Comparison of ENCODE assay signal across 23 cellular contexts in genomic region chr14:69943084-69943797, GRCh38.
DNase-seq lines count a peak whose midpoint lies in the region; ATAC-seq and TF ChIP-seq lines count a peak whose summit lies in the region.
"Had no signal": no experiment of that assay in that cellular context is flagged by ENCODE, and none has a peak within 500 bp of the region (broad histone marks: within the 10 kb centered on the region; RNA-seq: fewer than 3 reads in every experiment).

No MANE protein-coding gene starts in this region.

- H3K4me2 ChIP-seq in hepatocyte: peak overlapping the region; percentile 15

- no peak overlapping the region for H3K27ac Mint-ChIP-seq in neural crest cell (ENCODE audit: unreplicated experiment)
- H3K27ac Mint-ChIP-seq: activated naive CD4-positive, alpha-beta T cell treated with anti-CD3 and anti-CD28 coated beads for 36 hours had no signal

- peaks cover 73% of the 10 kb centered on the region for H3K4me1 Mint-ChIP-seq in neural crest cell
- H3K4me1 Mint-ChIP-seq: CD8-positive, alpha-beta memory T cell had no signal

- H3K27ac ChIP-seq in hepatocyte: peak overlapping the region; percentile 70
- H3K27ac ChIP-seq: HL-60, Peyer's patch, tibial nerve had no signal

- DNase-seq in COLO668 (lab: John Stamatoyannopoulos, UW; ENCODE audit: unreplicated experiment) (peak; percentile 40), NCI-H69 (lab: John Stamatoyannopoulos, UW) (peak; percentile 37), hepatocyte (ENCODE audit: low spot score) (peak; percentile 25), neural crest cell (ENCODE audit: low read depth, low spot score) (no peak)
- no peak for DNase-seq in activated CD4-positive, alpha-beta T cell treated with anti-CD3 and anti-CD28 coated beads for 4 hours
- DNase-seq: ACHN; activated CD4-positive, alpha-beta T cell treated with anti-CD3 and anti-CD28 coated beads, Interleukin-2, amount 50 U/mL, for 48 hours; activated naive CD4-positive, alpha-beta T cell treated with anti-CD3 and anti-CD28 coated beads for 36 hours; BE2C; CD8-positive, alpha-beta memory T cell; effector memory CD4-positive, alpha-beta T cell; GF-D8; kidney; NCI-H187 treated with DMSO at 0.1 percent for 48 hours; Peyer's patch; SIG-M5; T-helper 1 cell had no signal

- H3K4me3 Mint-ChIP-seq in neural crest cell: peak overlapping the region; percentile 38
- H3K4me3 Mint-ChIP-seq: activated naive CD4-positive, alpha-beta T cell treated with anti-CD3 and anti-CD28 coated beads for 36 hours; CD8-positive, alpha-beta memory T cell had no signal

- no peaks in the 10 kb centered on the region for H3K27me3 ChIP-seq in hepatocyte
- H3K27me3 ChIP-seq: Peyer's patch, tibial nerve had no signal

- no peak for TF ChIP-seq CTCF in hepatocyte (IDR thresholded peaks at IDR 0.05; ENCODE audit: poor library complexity)
- no peak for TF ChIP-seq CTCF in neural crest cell (conservative IDR thresholded peaks at IDR 0.05)

- H3K79me2 ChIP-seq in hepatocyte: no peaks in the 10 kb centered on the region

- H2AFZ ChIP-seq in hepatocyte: no peak overlapping the region

- H3K36me3 Mint-ChIP-seq in neural crest cell (ENCODE audit: low read depth): peaks cover 39% of the 10 kb centered on the region
- H3K36me3 Mint-ChIP-seq: CD8-positive, alpha-beta memory T cell had no signal

- H3K4me3 ChIP-seq in hepatocyte: no peak overlapping the region
- H3K4me3 ChIP-seq: lung, Peyer's patch, tibial nerve had no signal

- H3K4me1 ChIP-seq in hepatocyte (ENCODE audit: insufficient read depth): peaks cover 29% of the 10 kb centered on the region
- H3K4me1 ChIP-seq: BE2C, Peyer's patch, tibial nerve had no signal

- H4K20me1 ChIP-seq in hepatocyte (ENCODE audit: insufficient read depth, poor library complexity, severe bottlenecking): no peaks in the 10 kb centered on the region

- H3K9me3 Mint-ChIP-seq in neural crest cell: peaks cover 8% of the 10 kb centered on the region

- no peaks in the 10 kb centered on the region for H3K9me3 ChIP-seq in hepatocyte (ENCODE audit: low read depth)
- H3K9me3 ChIP-seq: BE2C had no signal

- 20% methylated on average over 11 of the region's 12 CpGs for WGBS in hepatocyte (ENCODE audit: low lambda C conversion rate, missing lambda C conversion rate)

- no peaks in the 10 kb centered on the region for H3K9me2 ChIP-seq in hepatocyte (replicated peaks; ENCODE audit: insufficient read depth)

- H3K27me3 Mint-ChIP-seq in neural crest cell (ENCODE audit: low read depth): no peaks in the 10 kb centered on the region

- no peaks in the 10 kb centered on the region for H3K36me3 ChIP-seq in hepatocyte (replicated peaks; ENCODE audit: insufficient read depth, low read depth)
- H3K36me3 ChIP-seq: BE2C, Peyer's patch, tibial nerve had no signal

- ATAC-seq in GM18873 (IDR thresholded peaks at IDR 0.05; ENCODE audit: low FRiP score, unreplicated experiment) (no peak), HG03521 (IDR thresholded peaks at IDR 0.05; ENCODE audit: unreplicated experiment) (no peak), HG02870 (IDR thresholded peaks at IDR 0.05; ENCODE audit: unreplicated experiment) (no peak)

Comparison
In these comparisons a context has a peak if more than half of its experiments do, and no peak if none do; other contexts are left out.
1. DNase-seq: peak in COLO668 (single experiment), NCI-H69 (single experiment) and hepatocyte (single experiment); none in neural crest cell (single experiment) and activated CD4-positive, alpha-beta T cell treated with anti-CD3 and anti-CD28 coated beads for 4 hours (0 of 2).